8 cellular contexts compared by ENCODE assay signal in genomic region chr3:135503429-135504083, GRCh38.
DNase-seq lines count a peak whose midpoint lies in the region; ATAC-seq and TF ChIP-seq lines count a peak whose summit lies in the region.

No MANE protein-coding gene starts in this region.

- H3K27ac Mint-ChIP-seq in CD8-positive, alpha-beta T cell: no peak overlapping the region

- no peaks in the 10 kb centered on the region for H3K36me3 ChIP-seq in adrenal gland (replicated peaks in 1 of 2)
- no peaks in the 10 kb centered on the region for H3K36me3 ChIP-seq in sigmoid colon
- no peaks in the 10 kb centered on the region for H3K36me3 ChIP-seq in CD8-positive, alpha-beta T cell (ENCODE audit: insufficient read depth, low read length)

- H3K4me1 ChIP-seq in adrenal gland (replicated peaks in 1 of 2) (no peaks in the 10 kb centered on the region), right cardiac atrium (ENCODE audit: control insufficient read depth, insufficient read depth, low read length) (no peaks in the 10 kb centered on the region), sigmoid colon (peaks cover 0 to 5% (median 0%) of the 10 kb centered on the region in 4 donors)
- H3K4me1 ChIP-seq in CD8-positive, alpha-beta T cell (ENCODE audit: insufficient read depth, low read length): no peaks in the 10 kb centered on the region

- H3K36me3 Mint-ChIP-seq in CD8-positive, alpha-beta T cell: no peaks in the 10 kb centered on the region

- TF ChIP-seq CTCF in adrenal gland (IDR thresholded peaks at IDR 0.05): peak; percentile 57 to 75 (median 70)
- peak in 3 of 4 experiments; percentile 26 to 51 (median 51) for TF ChIP-seq CTCF in sigmoid colon (IDR thresholded peaks at IDR 0.05)
- no peak for TF ChIP-seq CTCF in CD8-positive, alpha-beta T cell (IDR thresholded peaks at IDR 0.05)

- intact Hi-C loops in adrenal gland (cut with DNase I) (loop anchor here in 1 of 2 donors (5.0 kb wide), 1 partner anchor 706 kb away; the partner anchor contains the start of gene EPHB1), right cardiac atrium (cut with DNase I) (loop anchor here (5.0 to 10.0 kb wide), 3 partner anchors 391 to 706 kb away; partner anchors contain the start of gene EPHB1 (in 3 of the 4)), sigmoid colon (cut with DNase I) (loop anchor here (2.0 to 5.0 kb wide), 2 partner anchors 709 to 901 kb away; partner anchors contain the start of gene EPHB1)
- intact Hi-C loops in CD8-positive, alpha-beta T cell (cut with DNase I, micrococcal nuclease): no loop called here

- CTCF ChIA-PET in CD8-positive, alpha-beta T cell (lab: Charles Lee): no interaction called here

- H3K9me3 Mint-ChIP-seq in CD8-positive, alpha-beta T cell: peaks cover 9% of the 10 kb centered on the region

- no peak for TF ChIP-seq POLR2A in adrenal gland (IDR thresholded peaks at IDR 0.05)
- TF ChIP-seq POLR2A in sigmoid colon (IDR thresholded peaks at IDR 0.05): no peak

- H3K4me3 Mint-ChIP-seq in CD8-positive, alpha-beta T cell: no peak overlapping the region

- peak; percentile 89 for DNase-seq in COR-L47 (lab: John Stamatoyannopoulos, UW)
- DNase-seq in NCI-H460 (ENCODE audit: extremely low read depth, low read depth): peak; percentile 59
- peak; percentile 76 to 92 (median 82) for DNase-seq in adrenal gland
- DNase-seq in right cardiac atrium: peak; percentile 44 to 86 (median 81)
- DNase-seq in sigmoid colon: peak; percentile 73
- no peak for DNase-seq in CD8-positive, alpha-beta T cell

- ATAC-seq in GM18909 (IDR thresholded peaks at IDR 0.05; ENCODE audit: poor library complexity, unreplicated experiment) (peak; percentile 85), HG03521 (IDR thresholded peaks at IDR 0.05; ENCODE audit: unreplicated experiment) (peak; percentile 66), right cardiac atrium (peak; percentile 71 to 82)
- ATAC-seq in CD8-positive, alpha-beta T cell: no peak

- H3K4me1 Mint-ChIP-seq in CD8-positive, alpha-beta T cell (ENCODE audit: low read depth): no peaks in the 10 kb centered on the region

- H3K27me3 ChIP-seq in adrenal gland: no peaks in the 10 kb centered on the region
- no peaks in the 10 kb centered on the region for H3K27me3 ChIP-seq in right cardiac atrium (ENCODE audit: control insufficient read depth, insufficient read depth)
- H3K27me3 ChIP-seq in sigmoid colon: no peaks in the 10 kb centered on the region
- H3K27me3 ChIP-seq in CD8-positive, alpha-beta T cell (ENCODE audit: insufficient read depth, low read length): no peaks in the 10 kb centered on the region

- H3K27me3 Mint-ChIP-seq in CD8-positive, alpha-beta T cell (ENCODE audit: low read depth): peaks cover 12% of the 10 kb centered on the region

- no peak overlapping the region for H3K27ac ChIP-seq in adrenal gland
- H3K27ac ChIP-seq in right cardiac atrium (ENCODE audit: low read length): no peak overlapping the region
- H3K27ac ChIP-seq in sigmoid colon: no peak overlapping the region
- H3K27ac ChIP-seq in CD8-positive, alpha-beta T cell (ENCODE audit: low read depth, low read length): no peak overlapping the region

- H3K9me3 ChIP-seq in adrenal gland (replicated peaks in 1 of 3) (no peaks in the 10 kb centered on the region), right cardiac atrium (ENCODE audit: control insufficient read depth, low read length) (no peaks in the 10 kb centered on the region), sigmoid colon (no peaks in the 10 kb centered on the region)
- no peaks in the 10 kb centered on the region for H3K9me3 ChIP-seq in CD8-positive, alpha-beta T cell (ENCODE audit: low read length)

- POLR2A ChIA-PET in CD8-positive, alpha-beta T cell (lab: Charles Lee): no interaction called here

- no peak for TF ChIP-seq EP300 in sigmoid colon (IDR thresholded peaks at IDR 0.05)

- H3K4me3 ChIP-seq in adrenal gland (no peak overlapping the region), right cardiac atrium (ENCODE audit: low read length) (no peak overlapping the region), sigmoid colon (no peak overlapping the region)
- H3K4me3 ChIP-seq in CD8-positive, alpha-beta T cell (ENCODE audit: low read depth, low read length): no peak overlapping the region

- WGBS in adrenal gland, 4 donors: 14 to 25% (median 21%) methylated on average over 12 to 14 of the region's 14 CpGs
- 17% methylated on average over 14 of the region's 14 CpGs for WGBS in right cardiac atrium
- WGBS in sigmoid colon, 2 donors: 22 to 28% methylated on average over 14 of the region's 14 CpGs

Comparison
In these comparisons a context has a peak if more than half of its experiments do, and no peak if none do; other contexts are left out.
1. DNase-seq: peak in COR-L47 (single experiment), NCI-H460 (single experiment), adrenal gland (7 of 7), right cardiac atrium (3 of 3) and sigmoid colon (single experiment); none in CD8-positive, alpha-beta T cell (0 of 7).
2. intact Hi-C loops: an anchor here in right cardiac atrium (5.0 to 10.0 kb wide) and sigmoid colon (2.0 to 5.0 kb wide); none called in CD8-positive, alpha-beta T cell.